8 cellular contexts compared by ENCODE assay signal in the genomic region with DNA sequence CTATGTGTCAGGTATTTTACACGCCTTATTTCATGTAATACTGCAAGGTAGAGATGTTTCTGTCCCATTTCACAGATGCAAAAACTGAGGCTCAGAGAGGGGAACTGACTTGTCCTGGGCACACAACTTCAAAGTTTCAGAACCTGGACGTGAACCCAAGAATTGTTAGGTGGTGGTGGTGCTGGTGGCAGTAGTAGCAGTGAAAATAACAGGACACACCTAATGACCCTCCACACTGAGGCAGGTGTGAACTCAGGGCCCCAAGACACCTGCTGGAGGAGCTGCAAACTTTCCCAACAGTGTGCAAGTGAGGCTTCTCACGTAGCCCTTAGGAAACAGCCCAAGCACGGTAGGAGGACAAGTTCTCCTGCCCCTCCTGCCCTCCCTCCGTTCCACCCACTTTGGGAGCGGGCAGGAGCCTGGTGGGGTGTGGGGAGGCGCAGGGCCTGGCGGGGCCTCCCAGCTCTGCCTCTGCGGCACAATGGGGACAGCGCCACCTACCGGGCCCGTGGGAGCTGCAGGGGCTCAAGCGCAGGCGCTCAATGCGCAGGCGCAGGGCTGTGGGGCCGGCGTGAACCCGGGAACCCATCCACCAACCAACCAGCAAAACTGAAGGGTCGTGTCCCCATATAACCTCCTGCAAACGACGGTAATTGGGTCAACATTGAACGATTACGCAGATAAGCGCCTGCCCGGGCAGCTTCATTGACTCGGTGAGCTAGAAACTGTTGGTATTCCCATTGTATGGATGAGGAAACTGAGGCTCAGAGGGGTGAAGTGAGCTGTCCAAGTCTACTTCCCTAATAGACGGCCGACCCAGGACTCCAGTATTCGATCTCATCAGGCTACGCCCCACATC. TPM values are rescaled to one million over a fixed set of nuclear protein-coding genes. Genes with fewer than 3 reads are reported as not detected.
DNase-seq lines count a peak whose midpoint lies in the region; ATAC-seq and FAIRE-seq lines count a peak whose summit lies in the region.

No MANE protein-coding gene starts in this region.

- no peak for FAIRE-seq in RCC 7860 (lab: Jason Lieb, UNC)

- H4K8ac ChIP-seq in neuronal stem cell (ENCODE audit: low read depth, low read length), result no peak overlapping the region

- H2BK12ac ChIP-seq in neuronal stem cell (ENCODE audit: low read length), result no peak overlapping the region

- H3K27me3 ChIP-seq in neuronal stem cell (ENCODE audit: control insufficient read depth in 3 of 3, insufficient read depth in 3 of 3, low read depth in 1 of 3, low read length in 3 of 3), result no peaks in the 10 kb centered on the region
- H3K27me3 ChIP-seq in stomach smooth muscle (ENCODE audit: control insufficient read depth in 1 of 2, insufficient read depth in 2 of 2, low read length in 2 of 2), result no peaks in the 10 kb centered on the region

- H3K4me3 ChIP-seq in neuronal stem cell (ENCODE audit: low read length in 2 of 2), result peak overlapping the region; percentile 20 to 54
- peak overlapping the region; percentile 52 to 66 for H3K4me3 ChIP-seq in stomach smooth muscle (ENCODE audit: low read length in 2 of 2)

- H3K9me3 ChIP-seq in KOPT-K1 (ENCODE audit: insufficient read depth, low read length, poor library complexity, severe bottlenecking) (no peaks in the 10 kb centered on the region), neuronal stem cell (replicated peaks in 1 of 2; ENCODE audit: control insufficient read depth in 2 of 2, insufficient read depth in 1 of 2, low read depth in 1 of 2, low read length in 2 of 2) (no peaks in the 10 kb centered on the region), stomach smooth muscle (ENCODE audit: control insufficient read depth in 2 of 2, low read length in 2 of 2) (no peaks in the 10 kb centered on the region)

- H3K27ac ChIP-seq in KOPT-K1 (ENCODE audit: low read depth, low read length, poor library complexity, severe bottlenecking), result peak overlapping the region; percentile 51
- no peak overlapping the region for H3K27ac ChIP-seq in neuronal stem cell (replicated peaks; ENCODE audit: low read length)
- no peak overlapping the region for H3K27ac ChIP-seq in stomach smooth muscle (ENCODE audit: low read length)

- no peak overlapping the region for H3K14ac ChIP-seq in neuronal stem cell (ENCODE audit: low read length)

- DNase-seq in DMS 273 treated with DMSO at 0.1 percent for 48 hours (lab: John Stamatoyannopoulos, UW) (peak; percentile 20), RCC 7860 (ENCODE audit: low spot score) (peak; percentile 27), fibroblast of the conjunctiva (ENCODE audit: low read depth) (peak; percentile 71), neuronal stem cell (ENCODE audit: low spot score) (peak; percentile 81)
- peak; percentile 82 to 85 for DNase-seq in activated T-helper 1 cell treated with anti-CD3 and anti-CD28 coated beads, Interleukin-2, amount 50 U/mL, for 16 hours (ENCODE audit: low read depth in 1 of 2, low spot score in 1 of 2)

- H3K9ac ChIP-seq in neuronal stem cell (ENCODE audit: low read depth, low read length, poor library complexity) (peak overlapping the region; percentile 46), stomach smooth muscle (ENCODE audit: low read length in 2 of 2) (peak overlapping the region in 1 of 2 donors; percentile 66)

- H3K79me1 ChIP-seq in neuronal stem cell (ENCODE audit: low read depth, low read length), result no peaks in the 10 kb centered on the region

- H3K4me1 ChIP-seq in neuronal stem cell (ENCODE audit: control insufficient read depth in 2 of 2, insufficient read depth in 1 of 2, low read depth in 1 of 2, low read length in 2 of 2) (peaks cover 3 to 8% of the 10 kb centered on the region in 2 donors), stomach smooth muscle (ENCODE audit: control insufficient read depth, insufficient read depth, low read length) (peaks cover 4% of the 10 kb centered on the region)

- no peak overlapping the region for H3K4ac ChIP-seq in neuronal stem cell (ENCODE audit: low read length)

- H3K4me2 ChIP-seq in neuronal stem cell (ENCODE audit: insufficient read depth, low read length, poor library complexity, severe bottlenecking), result peak overlapping the region; percentile 45

- peak overlapping the region; percentile 87 for H2AFZ ChIP-seq in neuronal stem cell (ENCODE audit: low read length)

- no peak overlapping the region for H2BK15ac ChIP-seq in neuronal stem cell (ENCODE audit: low read length)

- H3K18ac ChIP-seq in neuronal stem cell (ENCODE audit: low read length), result no peak overlapping the region

- no peak overlapping the region for H2BK120ac ChIP-seq in neuronal stem cell (ENCODE audit: low read depth, low read length)

- no peak overlapping the region for H2BK5ac ChIP-seq in neuronal stem cell (ENCODE audit: low read length)

- H4K91ac ChIP-seq in neuronal stem cell (ENCODE audit: low read depth, low read length, poor library complexity), result no peak overlapping the region

- H3K36me3 ChIP-seq in KOPT-K1 (ENCODE audit: insufficient read depth, low read length) (no peaks in the 10 kb centered on the region), neuronal stem cell (replicated peaks in 1 of 2; ENCODE audit: control insufficient read depth in 2 of 2, insufficient read depth in 2 of 2, low read length in 2 of 2) (no peaks in the 10 kb centered on the region), stomach smooth muscle (ENCODE audit: control insufficient read depth in 2 of 2, insufficient read depth in 2 of 2, low read length in 2 of 2) (no peaks in the 10 kb centered on the region)

- no peak overlapping the region for H3K23ac ChIP-seq in neuronal stem cell (ENCODE audit: low read depth, low read length, poor library complexity)

- H2AK5ac ChIP-seq in neuronal stem cell (ENCODE audit: low read depth, low read length), result no peak overlapping the region

- peak; percentile 83 for ATAC-seq in GM21576 (IDR thresholded peaks at IDR 0.05; ENCODE audit: unreplicated experiment)

- WGBS in neuronal stem cell (ENCODE audit: extremely low coverage in 2 of 2, insufficient read length in 2 of 2, insufficient replicate concordance in 1 of 2), 2 donors, result no CpG with 5 or more reads among the region's 31 CpGs

RNA-seq across cellular contexts. Expression of a gene that starts 12.0 kb away (rescaled TPM):
- polyA plus RNA-seq in neuronal stem cell (2013, experiment 1 of 2), result 3.5 TPM
- polyA plus RNA-seq in neuronal stem cell (2013, experiment 2 of 2), result 3.6 TPM

RNA-seq across cellular contexts. Expression of a gene that starts 35.1 kb away (rescaled TPM):
- 23.7 TPM for polyA plus RNA-seq in neuronal stem cell (2013, experiment 1 of 2)
- 24.7 TPM for polyA plus RNA-seq in neuronal stem cell (2013, experiment 2 of 2)

RNA-seq across cellular contexts. Expression of a gene that starts 54.9 kb away (rescaled TPM):
- polyA plus RNA-seq in neuronal stem cell (2013, experiment 1 of 2), result 17.3 TPM
- 17.6 TPM for polyA plus RNA-seq in neuronal stem cell (2013, experiment 2 of 2)

Comparison
In these comparisons a context has a peak if more than half of its experiments do, and no peak if none do; other contexts are left out.
1. DNase-seq: peak in every context shown above with its lines; median percentile 84 in activated T-helper 1 cell treated with anti-CD3 and anti-CD28 coated beads, Interleukin-2, amount 50 U/mL, for 16 hours; 81 in neuronal stem cell; 71 in fibroblast of the conjunctiva; 27 in RCC 7860; 20 in DMS 273 treated with DMSO at 0.1 percent for 48 hours.